10 cellular contexts compared by ENCODE assay signal in genomic region chr19:3056454-3057016, GRCh38. TPM values are rescaled to one million over a fixed set of nuclear protein-coding genes. Genes with fewer than 3 reads are reported as not detected.
DNase-seq lines count a peak whose midpoint lies in the region; ATAC-seq and TF ChIP-seq lines count a peak whose summit lies in the region.
"Had no signal": no experiment of that assay in that cellular context is flagged by ENCODE, and none has a peak within 500 bp of the region (broad histone marks: within the 10 kb centered on the region; RNA-seq: fewer than 3 reads in every experiment).

No MANE protein-coding gene starts in this region.

- DNase-seq in NCI-H2196 (lab: John Stamatoyannopoulos, UW; ENCODE audit: unreplicated experiment) (peak; percentile 71), NCI-H2196 treated with DMSO at 0.1 percent for 48 hours (lab: John Stamatoyannopoulos, UW; ENCODE audit: unreplicated experiment) (no peak), SJSA1 (ENCODE audit: low read depth in 1 of 2, low spot score in 2 of 2) (peak; percentile 97 to 98), suprapubic skin (ENCODE audit: low spot score in 2 of 2) (no peak), left lobe of liver (ENCODE audit: low spot score) (no peak)
- DNase-seq: activated CD4-positive, CD25-positive, alpha-beta regulatory T cell treated with anti-CD3 and anti-CD28 coated beads, Interleukin-2, amount 50 U/mL, for 72 hours; stimulated activated naive CD8-positive, alpha-beta T cell treated with anti-CD3 and anti-CD28 coated beads, Interleukin-15, Interleukin-2, amounts not matched to agents 100 U/mL and 50 U/mL, for 24 hours had no signal

- ATAC-seq in GM21447 (IDR thresholded peaks at IDR 0.05; ENCODE audit: unreplicated experiment) (no peak), left lobe of liver (no peak), GM21786 (IDR thresholded peaks at IDR 0.05; ENCODE audit: unreplicated experiment) (no peak)
- ATAC-seq: stimulated activated naive CD8-positive, alpha-beta T cell treated with anti-CD3 and anti-CD28 coated beads, Interleukin-15, Interleukin-2, amounts not matched to agents 100 U/mL and 50 U/mL, for 24 hours had no signal

- TF ChIP-seq EP300 in suprapubic skin (IDR thresholded peaks at IDR 0.05): no peak

- H3K27ac ChIP-seq in SJSA1 (peak overlapping the region; percentile 45), suprapubic skin (peak overlapping the region; percentile 72)

- WGBS in suprapubic skin: 69% methylated on average over 10 of the region's 10 CpGs

- H3K4me3 ChIP-seq in SJSA1: peak overlapping the region; percentile 11; the same call in 1 of the 2 replicates
- peak overlapping the region; percentile 15; the same call in 1 of the 2 replicates for H3K4me3 ChIP-seq in iPS-18c (ENCODE audit: insufficient read depth, low read depth, low read length)
- H3K4me3 ChIP-seq in suprapubic skin: peak overlapping the region; percentile 4

- no peak for TF ChIP-seq CTCF in suprapubic skin (IDR thresholded peaks at IDR 0.05)

- H3K27me3 ChIP-seq in SJSA1 (replicated peaks) (no peaks in the 10 kb centered on the region), suprapubic skin (no peaks in the 10 kb centered on the region)

- H3K36me3 ChIP-seq in SJSA1 (peaks cover 82% of the 10 kb centered on the region), suprapubic skin (peaks cover 55% of the 10 kb centered on the region)

- no peak for TF ChIP-seq POLR2A in suprapubic skin (IDR thresholded peaks at IDR 0.05)

- H3K4me1 ChIP-seq in SJSA1 (replicated peaks) (peaks cover 66% of the 10 kb centered on the region), suprapubic skin (peaks cover 81% of the 10 kb centered on the region)

- H3K9me3 ChIP-seq in SJSA1 (replicated peaks) (no peaks in the 10 kb centered on the region), iPS-18c (ENCODE audit: control insufficient read depth, insufficient read depth, low read length) (peaks cover 1% of the 10 kb centered on the region), suprapubic skin (no peaks in the 10 kb centered on the region)

RNA-seq across cellular contexts. Expression of gene TLE5, which starts 5.8 kb away (rescaled TPM):
- total RNA-seq in SJSA1 (2014; rRNA removed; shearing (Covaris generic)): 530 and 694 TPM in 2 replicates
- 100 to 1,000 TPM; 339 to 403 (median 382) TPM for total RNA-seq in suprapubic skin
- 153 TPM for total RNA-seq in left lobe of liver

RNA-seq across cellular contexts. Expression of gene TLE2, which starts 27.5 kb away (rescaled TPM):
- total RNA-seq in SJSA1 (2014; rRNA removed; shearing (Covaris generic)): 19.2 and 19.9 TPM in 2 replicates
- total RNA-seq in suprapubic skin (10 to 100 TPM; 18.2 to 35.6 (median 27.3) TPM), left lobe of liver (12.8 TPM)

RNA-seq across cellular contexts. Expression of gene GNA11, which starts 37.6 kb away (rescaled TPM):
- total RNA-seq in SJSA1 (2014; rRNA removed; shearing (Covaris generic)): 100 and 135 TPM in 2 replicates
- total RNA-seq in suprapubic skin (10 to 100 TPM; 49.9 to 76.2 (median 57.1) TPM), left lobe of liver (22.8 TPM)

Comparison
In these comparisons a context has a peak if more than half of its experiments do, and no peak if none do; other contexts are left out.
1. DNase-seq: peak in NCI-H2196 (single experiment) and SJSA1 (2 of 2); none in NCI-H2196 treated with DMSO at 0.1 percent for 48 hours (single experiment), suprapubic skin (0 of 2) and left lobe of liver (single experiment).
2. Peak in every context shown above with its lines, with median percentiles within 50 percentile points of each other: H3K4me3 ChIP-seq.